In the genomic region with DNA sequence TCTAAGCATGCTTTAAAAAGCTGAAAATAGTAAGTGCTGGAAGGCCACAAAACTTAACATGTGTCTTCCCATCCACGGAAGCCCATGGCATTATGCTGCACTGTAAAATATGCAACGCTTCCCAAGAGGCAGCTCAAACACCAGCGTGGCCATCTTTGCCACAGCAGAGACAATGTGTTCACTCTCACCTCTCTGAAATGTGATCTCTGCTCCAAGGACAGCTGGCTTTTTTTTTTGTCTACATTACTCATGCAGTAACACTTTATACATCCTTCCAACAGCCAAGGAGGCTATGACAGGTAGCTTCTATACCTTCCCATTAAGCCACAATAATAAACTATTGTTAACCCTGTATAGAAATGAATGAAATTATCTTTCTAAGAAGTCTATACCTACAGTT, we compare ENCODE assay signal across 1 cellular context.
TF ChIP-seq lines count a peak whose summit lies in the region.

No MANE protein-coding gene starts in this region.

TF ChIP-seq in HepG2, 621 proteins besides CTCF, POLR2A, EP300 and RAD21:
- TF ChIP-seq, protein P1, sequence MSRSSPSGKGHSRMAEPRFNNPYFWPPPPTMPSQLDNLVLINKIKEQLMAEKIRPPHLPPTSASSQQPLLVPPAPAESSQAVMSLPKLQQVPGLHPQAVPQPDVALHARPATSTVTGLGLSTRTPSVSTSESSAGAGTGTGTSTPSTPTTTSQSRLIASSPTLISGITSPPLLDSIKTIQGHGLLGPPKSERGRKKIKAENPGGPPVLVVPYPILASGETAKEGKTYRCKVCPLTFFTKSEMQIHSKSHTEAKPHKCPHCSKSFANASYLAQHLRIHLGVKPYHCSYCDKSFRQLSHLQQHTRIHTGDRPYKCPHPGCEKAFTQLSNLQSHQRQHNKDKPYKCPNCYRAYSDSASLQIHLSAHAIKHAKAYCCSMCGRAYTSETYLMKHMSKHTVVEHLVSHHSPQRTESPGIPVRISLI (CRISPR knock-in tag; IDR thresholded peaks at IDR 0.05; ENCODE audit: borderline replicate concordance): peak; percentile 62; the same call in 1 of the 2 replicates
- TF ChIP-seq SIX1 (CRISPR knock-in tag; IDR thresholded peaks at IDR 0.05; ENCODE audit: borderline replicate concordance): 0 out of 2 replicates have a peak, but pooled peaks have one; percentile 21
- 0 out of 2 replicates have a peak, but pooled peaks have one; percentile 12 for TF ChIP-seq FOSL2 (CRISPR knock-in tag; IDR thresholded peaks at IDR 0.05)
- no peak for TF ChIP-seq ZNF263 (CRISPR knock-in tag; IDR thresholded peaks at IDR 0.05)
- TF ChIP-seq XBP1 (CRISPR knock-in tag; IDR thresholded peaks at IDR 0.05): no peak
- TF ChIP-seq SIX4 (CRISPR knock-in tag; IDR thresholded peaks at IDR 0.05): 0 out of 2 replicates have a peak, but pooled peaks have one; percentile 31
